In genomic region chr6:157091832-157092231, GRCh38 we compare ENCODE assay signal across 1 cellular context.
TF ChIP-seq lines count a peak whose summit lies in the region.

No MANE protein-coding gene starts in this region.

TF ChIP-seq in WTC11, 78 proteins besides CTCF, POLR2A, EP300 and RAD21:
- TF ChIP-seq ZNF532 (CRISPR knock-in tag; IDR thresholded peaks at IDR 0.05; ENCODE audit: borderline replicate concordance) (no peak), ZNF138 (CRISPR knock-in tag; conservative IDR thresholded peaks at IDR 0.05) (no peak), NFYB (CRISPR knock-in tag; conservative IDR thresholded peaks at IDR 0.05; ENCODE audit: low read depth) (no peak)
